ENCODE assay signal across 23 cellular contexts in genomic region chr11:30377347-30377746, GRCh38.
"Had no signal": no experiment of that assay in that cellular context is flagged by ENCODE, and none has a peak within 500 bp of the region (broad histone marks: within the 10 kb centered on the region; RNA-seq: fewer than 3 reads in every experiment).

No MANE protein-coding gene starts in this region.

- H3K9ac ChIP-seq: KMS-11 had no signal

- H3K4me2 ChIP-seq: KMS-11 had no signal

- H3K4me3 ChIP-seq: breast epithelium had no signal

- H3K4me3 Mint-ChIP-seq: activated CD8-positive, alpha-beta T cell treated with anti-CD3 and anti-CD28 coated beads for 36 hours; activated naive CD4-positive, alpha-beta T cell treated with anti-CD3 and anti-CD28 coated beads, Interleukin-2, amount 50 U/mL, for 24 hours; activated T-cell treated with anti-CD3 and anti-CD28 coated beads, Interleukin-2, amount 50 U/mL, for 72 hours; T-helper 1 cell treated with Interleukin-12 subunit alpha and Interleukin-12 subunit beta and Interleukin-4 antibody, amounts not matched to agents 30 μg/mL and 1 μg/mL, for 36 hours had no signal

- H3K9me3 ChIP-seq: breast epithelium had no signal

- ATAC-seq: activated CD4-positive, CD25-positive, alpha-beta regulatory T cell treated with anti-CD3 and anti-CD28 coated beads, Interleukin-2, amount 50 U/mL, for 24 hours; activated CD8-positive, alpha-beta T cell treated with anti-CD3 and anti-CD28 coated beads for 36 hours; activated T-cell treated with anti-CD3 and anti-CD28 coated beads, Interleukin-2, amount 50 U/mL, for 72 hours; Panc1 had no signal

- H3K36me3 ChIP-seq: breast epithelium had no signal

- H3K9me3 Mint-ChIP-seq: activated CD8-positive, alpha-beta T cell treated with anti-CD3 and anti-CD28 coated beads for 36 hours; activated naive CD4-positive, alpha-beta T cell treated with anti-CD3 and anti-CD28 coated beads, Interleukin-2, amount 50 U/mL, for 24 hours; activated T-cell treated with anti-CD3 and anti-CD28 coated beads, Interleukin-2, amount 50 U/mL, for 72 hours; activated T-helper 2 cell treated with anti-CD3 and anti-CD28 coated beads, Interferon-gamma antibody, Interleukin-2, Interleukin-4, amounts not matched to agents 10 μg/mL and 5 μg/mL and 100 μg/mL, durations not matched to agents 14 hours and 24 hours and 36 hours; T-helper 1 cell treated with Interleukin-12 subunit alpha and Interleukin-12 subunit beta and Interleukin-4 antibody, amounts not matched to agents 30 μg/mL and 1 μg/mL, for 36 hours had no signal

- H3K27ac ChIP-seq: breast epithelium, KMS-11 had no signal

- H3K4me1 Mint-ChIP-seq: activated naive CD4-positive, alpha-beta T cell treated with anti-CD3 and anti-CD28 coated beads, Interleukin-2, amount 50 U/mL, for 24 hours had no signal

- DNase-seq: activated CD4-positive, alpha-beta T cell treated with anti-CD3 and anti-CD28 coated beads for 4 hours; activated CD8-positive, alpha-beta memory T cell treated with anti-CD3 and anti-CD28 coated beads, Interleukin-2, amount 50 U/mL, for 4 hours; activated CD8-positive, alpha-beta T cell treated with anti-CD3 and anti-CD28 coated beads for 36 hours; activated gamma-delta T cell treated with Interleukin-2 at 50 U/mL for 16 hours; activated T-cell treated with anti-CD3 and anti-CD28 coated beads, Interleukin-2, amount 50 U/mL, for 72 hours; aorta; central memory CD4-positive, alpha-beta T cell; NCI-H1105 treated with DMSO at 0.1 percent for 48 hours; NCI-H1436 treated with DMSO at 0.1 percent for 48 hours; NCI-H187; NCI-H2081; NCI-H510A treated with DMSO at 0.1 percent for 48 hours; NCI-H69; NK-92 treated with Interleukin-12 subunit alpha and Interleukin-12 subunit beta, amount 100 ng/mL, for 24 hours; RPMI8226; SHP77 had no signal

- H3K36me3 Mint-ChIP-seq: activated naive CD4-positive, alpha-beta T cell treated with anti-CD3 and anti-CD28 coated beads, Interleukin-2, amount 50 U/mL, for 24 hours had no signal

- H3K27me3 ChIP-seq: breast epithelium had no signal

- H3K4me1 ChIP-seq: breast epithelium had no signal

- H3K27ac Mint-ChIP-seq: activated CD8-positive, alpha-beta T cell treated with anti-CD3 and anti-CD28 coated beads for 36 hours; activated naive CD4-positive, alpha-beta T cell treated with anti-CD3 and anti-CD28 coated beads, Interleukin-2, amount 50 U/mL, for 24 hours; activated T-cell treated with anti-CD3 and anti-CD28 coated beads, Interleukin-2, amount 50 U/mL, for 72 hours; activated T-helper 2 cell treated with anti-CD3 and anti-CD28 coated beads, Interferon-gamma antibody, Interleukin-2, Interleukin-4, amounts not matched to agents 10 μg/mL and 5 μg/mL and 100 μg/mL, durations not matched to agents 14 hours and 24 hours and 36 hours; T-helper 1 cell treated with Interleukin-12 subunit alpha and Interleukin-12 subunit beta and Interleukin-4 antibody, amounts not matched to agents 30 μg/mL and 1 μg/mL, for 36 hours had no signal
